Comparison of ENCODE assay signal across 1 cellular context in genomic region chr2:31996571-31997150, GRCh38.
TF ChIP-seq lines count a peak whose summit lies in the region.

No MANE protein-coding gene starts in this region.

TF ChIP-seq in K562, 482 proteins besides CTCF, POLR2A, EP300 and RAD21 (continued from another document):
- no peak for TF ChIP-seq TAL1 (IDR thresholded peaks at IDR 0.05)
- TF ChIP-seq HDAC3 (IDR thresholded peaks at IDR 0.05; ENCODE audit: borderline replicate concordance, partially characterized antibody), result no peak
- TF ChIP-seq FIP1L1 (IDR thresholded peaks at IDR 0.05; ENCODE audit: low read depth, low read length, poor library complexity, severe bottlenecking), result no peak
- no peak for TF ChIP-seq HNRNPK (IDR thresholded peaks at IDR 0.05; ENCODE audit: low read depth, low read length, poor library complexity, severe bottlenecking)
- no peak for TF ChIP-seq TSC22D4 (tag; IDR thresholded peaks at IDR 0.05)
- TF ChIP-seq SIX5 (IDR thresholded peaks at IDR 0.05; ENCODE audit: borderline replicate concordance in 1 of 2, insufficient read depth in 1 of 2, low read depth in 1 of 2, low read length in 2 of 2), result no peak
- no peak for TF ChIP-seq FOXO4 (CRISPR knock-in tag; IDR thresholded peaks at IDR 0.05)
- no peak for TF ChIP-seq PBX2 (CRISPR knock-in tag; IDR thresholded peaks at IDR 0.05; ENCODE audit: low read depth)
- TF ChIP-seq PBX2 (tag; conservative IDR thresholded peaks at IDR 0.05; ENCODE audit: low read depth), result no peak
- no peak for TF ChIP-seq CBFB (CRISPR knock-in tag; IDR thresholded peaks at IDR 0.05)
- TF ChIP-seq PPARD (CRISPR knock-in tag; IDR thresholded peaks at IDR 0.05), result no peak
